Comparison of ENCODE assay signal across 14 cellular contexts in the genomic region with DNA sequence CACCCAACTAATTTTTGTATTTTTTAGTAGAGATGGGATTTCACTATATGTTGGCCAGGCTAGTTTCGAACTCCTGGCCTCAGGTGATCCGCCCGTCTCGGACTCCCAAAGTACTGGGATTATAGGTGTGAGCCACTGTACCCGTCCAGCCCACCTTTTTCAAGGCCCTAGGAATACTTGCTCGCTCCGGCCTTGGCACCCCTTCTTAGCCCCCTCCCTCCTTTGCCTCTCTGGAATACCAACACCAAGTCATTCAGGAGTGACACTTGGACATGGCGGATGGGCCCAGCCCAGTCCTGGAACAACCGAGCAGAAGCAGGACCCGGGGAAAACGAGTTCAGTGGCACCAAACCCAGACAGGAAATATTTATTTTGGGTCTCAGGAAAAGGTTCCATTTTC. TPM values are rescaled to one million over a fixed set of nuclear protein-coding genes. Genes with fewer than 3 reads are reported as not detected.
DNase-seq lines count a peak whose midpoint lies in the region; ATAC-seq and TF ChIP-seq lines count a peak whose summit lies in the region.
"Had no signal": no experiment of that assay in that cellular context is flagged by ENCODE, and none has a peak within 500 bp of the region (broad histone marks: within the 10 kb centered on the region; RNA-seq: fewer than 3 reads in every experiment).

No MANE protein-coding gene starts in this region.

- H3K4me3 Mint-ChIP-seq in activated CD4-positive, alpha-beta memory T cell treated with anti-CD3 and anti-CD28 coated beads, Interleukin-2, amount 10 ng/mL, durations not matched to agents 7 days and 5 days: no peak overlapping the region
- H3K4me3 Mint-ChIP-seq in activated CD4-positive, alpha-beta memory T cell treated with anti-CD3 and anti-CD28 coated beads for 36 hours: no peak overlapping the region
- H3K4me3 Mint-ChIP-seq in T-helper 17 cell (no peak overlapping the region), glutamatergic neuron (ENCODE audit: unreplicated experiment) (no peak overlapping the region)
- H3K4me3 Mint-ChIP-seq in stimulated activated effector memory CD8-positive, alpha-beta T cell treated with anti-CD3 and anti-CD28 coated beads, Interleukin-12 subunit alpha, Interleukin-12 subunit beta, amount 100 ng/mL, for 72 hours: no peak overlapping the region

- peaks cover 57% of the 10 kb centered on the region for H3K4me1 Mint-ChIP-seq in activated CD4-positive, alpha-beta memory T cell treated with anti-CD3 and anti-CD28 coated beads, Interleukin-2, amount 10 ng/mL, durations not matched to agents 7 days and 5 days
- peaks cover 42% of the 10 kb centered on the region for H3K4me1 Mint-ChIP-seq in activated CD4-positive, alpha-beta memory T cell treated with anti-CD3 and anti-CD28 coated beads for 36 hours (ENCODE audit: low read depth)
- H3K4me1 Mint-ChIP-seq in T-helper 17 cell (peaks cover 47% of the 10 kb centered on the region), glutamatergic neuron (ENCODE audit: low read depth, unreplicated experiment) (peaks cover 12% of the 10 kb centered on the region)
- peaks cover 52% of the 10 kb centered on the region for H3K4me1 Mint-ChIP-seq in stimulated activated effector memory CD8-positive, alpha-beta T cell treated with anti-CD3 and anti-CD28 coated beads, Interleukin-12 subunit alpha, Interleukin-12 subunit beta, amount 100 ng/mL, for 72 hours

- no peak for TF ChIP-seq CTCF in glutamatergic neuron (IDR thresholded peaks at IDR 0.05; ENCODE audit: partially characterized antibody, unreplicated experiment)

- CTCF ChIA-PET in activated CD4-positive, alpha-beta memory T cell treated with anti-CD3 and anti-CD28 coated beads, Interleukin-2, amount 10 ng/mL, durations not matched to agents 7 days and 5 days (lab: Charles Lee): no interaction called here
- CTCF ChIA-PET in activated CD4-positive, alpha-beta memory T cell treated with anti-CD3 and anti-CD28 coated beads for 36 hours (lab: Charles Lee): no interaction called here

- H3K9me3 ChIP-seq in T-helper 17 cell (ENCODE audit: control insufficient read depth, low read length, poor library complexity, severe bottlenecking): no peaks in the 10 kb centered on the region
- H3K9me3 ChIP-seq: BLaER1 treated with 17β-estradiol and CSF1 and Interleukin-3, amounts not matched to agents 10 nM and 100 nM had no signal

- intact Hi-C loops in activated CD4-positive, alpha-beta memory T cell treated with anti-CD3 and anti-CD28 coated beads for 36 hours (cut with micrococcal nuclease): no loop called here

- H3K36me3 Mint-ChIP-seq in activated CD4-positive, alpha-beta memory T cell treated with anti-CD3 and anti-CD28 coated beads, Interleukin-2, amount 10 ng/mL, durations not matched to agents 7 days and 5 days (ENCODE audit: low read depth): peaks cover 86% of the 10 kb centered on the region
- no peaks in the 10 kb centered on the region for H3K36me3 Mint-ChIP-seq in activated CD4-positive, alpha-beta memory T cell treated with anti-CD3 and anti-CD28 coated beads for 36 hours
- peaks cover 7% of the 10 kb centered on the region for H3K36me3 Mint-ChIP-seq in T-helper 17 cell (ENCODE audit: low read depth)
- peaks cover 4% of the 10 kb centered on the region for H3K36me3 Mint-ChIP-seq in glutamatergic neuron (ENCODE audit: unreplicated experiment)
- peaks cover 26% of the 10 kb centered on the region for H3K36me3 Mint-ChIP-seq in stimulated activated effector memory CD8-positive, alpha-beta T cell treated with anti-CD3 and anti-CD28 coated beads, Interleukin-12 subunit alpha, Interleukin-12 subunit beta, amount 100 ng/mL, for 72 hours

- POLR2A ChIA-PET in activated CD4-positive, alpha-beta memory T cell treated with anti-CD3 and anti-CD28 coated beads, Interleukin-2, amount 10 ng/mL, durations not matched to agents 7 days and 5 days (lab: Charles Lee): no interaction called here
- POLR2A ChIA-PET in activated CD4-positive, alpha-beta memory T cell treated with anti-CD3 and anti-CD28 coated beads for 36 hours (lab: Charles Lee): no interaction called here

- no peak for DNase-seq in activated CD4-positive, alpha-beta memory T cell treated with anti-CD3 and anti-CD28 coated beads, Interleukin-2, amount 10 ng/mL, durations not matched to agents 7 days and 5 days
- DNase-seq in activated CD4-positive, alpha-beta memory T cell treated with anti-CD3 and anti-CD28 coated beads for 36 hours: no peak
- DNase-seq in T-helper 17 cell: no peak
- DNase-seq in glutamatergic neuron: peak; percentile 2
- DNase-seq in stimulated activated effector memory CD8-positive, alpha-beta T cell treated with anti-CD3 and anti-CD28 coated beads, Interleukin-12 subunit alpha, Interleukin-12 subunit beta, amount 100 ng/mL, for 72 hours (ENCODE audit: low spot score in 2 of 2): no peak
- DNase-seq in H4 (ENCODE audit: low spot score): no peak
- DNase-seq: COR-L47, NCI-H1092 treated with DMSO at 0.1 percent for 48 hours, NCI-H1694 treated with DMSO at 0.1 percent for 48 hours, NCI-H69 had no signal

- no peaks in the 10 kb centered on the region for H3K9me3 Mint-ChIP-seq in activated CD4-positive, alpha-beta memory T cell treated with anti-CD3 and anti-CD28 coated beads, Interleukin-2, amount 10 ng/mL, durations not matched to agents 7 days and 5 days
- H3K9me3 Mint-ChIP-seq in activated CD4-positive, alpha-beta memory T cell treated with anti-CD3 and anti-CD28 coated beads for 36 hours: no peaks in the 10 kb centered on the region
- H3K9me3 Mint-ChIP-seq in glutamatergic neuron (ENCODE audit: unreplicated experiment): peaks cover 12% of the 10 kb centered on the region
- no peaks in the 10 kb centered on the region for H3K9me3 Mint-ChIP-seq in stimulated activated effector memory CD8-positive, alpha-beta T cell treated with anti-CD3 and anti-CD28 coated beads, Interleukin-12 subunit alpha, Interleukin-12 subunit beta, amount 100 ng/mL, for 72 hours

- peak overlapping the region; percentile 69 for H3K27ac Mint-ChIP-seq in activated CD4-positive, alpha-beta memory T cell treated with anti-CD3 and anti-CD28 coated beads, Interleukin-2, amount 10 ng/mL, durations not matched to agents 7 days and 5 days
- H3K27ac Mint-ChIP-seq in activated CD4-positive, alpha-beta memory T cell treated with anti-CD3 and anti-CD28 coated beads for 36 hours: no peak overlapping the region
- H3K27ac Mint-ChIP-seq in T-helper 17 cell: peak overlapping the region; percentile 96
- H3K27ac Mint-ChIP-seq in glutamatergic neuron (ENCODE audit: unreplicated experiment): no peak overlapping the region
- H3K27ac Mint-ChIP-seq in stimulated activated effector memory CD8-positive, alpha-beta T cell treated with anti-CD3 and anti-CD28 coated beads, Interleukin-12 subunit alpha, Interleukin-12 subunit beta, amount 100 ng/mL, for 72 hours: peak overlapping the region; percentile 23

- no peaks in the 10 kb centered on the region for H3K27me3 Mint-ChIP-seq in activated CD4-positive, alpha-beta memory T cell treated with anti-CD3 and anti-CD28 coated beads, Interleukin-2, amount 10 ng/mL, durations not matched to agents 7 days and 5 days
- H3K27me3 Mint-ChIP-seq in activated CD4-positive, alpha-beta memory T cell treated with anti-CD3 and anti-CD28 coated beads for 36 hours: no peaks in the 10 kb centered on the region
- H3K27me3 Mint-ChIP-seq in T-helper 17 cell (no peaks in the 10 kb centered on the region), glutamatergic neuron (ENCODE audit: unreplicated experiment) (peaks cover 5% of the 10 kb centered on the region)

- ATAC-seq in T-helper 17 cell (no peak), GM18519 (IDR thresholded peaks at IDR 0.05; ENCODE audit: low FRiP score, unreplicated experiment) (no peak), GM19452 (IDR thresholded peaks at IDR 0.05; ENCODE audit: unreplicated experiment) (no peak)
- no peak for ATAC-seq in stimulated activated effector memory CD8-positive, alpha-beta T cell treated with anti-CD3 and anti-CD28 coated beads, Interleukin-12 subunit alpha, Interleukin-12 subunit beta, amount 100 ng/mL, for 72 hours
- ATAC-seq: K562 had no signal

RNA-seq across cellular contexts. Expression of gene PLEKHG3, which starts 29.1 kb away (rescaled TPM):
- 100 to 1,000 TPM; 126 to 133 TPM for total RNA-seq in activated CD4-positive, alpha-beta memory T cell treated with anti-CD3 and anti-CD28 coated beads, Interleukin-2, amount 10 ng/mL, durations not matched to agents 7 days and 5 days
- 10 to 100 TPM; 20.1 to 22.6 TPM for total RNA-seq in activated CD4-positive, alpha-beta memory T cell treated with anti-CD3 and anti-CD28 coated beads for 36 hours
- 10 to 100 TPM; 61.4 to 65.5 TPM for total RNA-seq in T-helper 17 cell
- total RNA-seq in glutamatergic neuron (ENCODE audit: unreplicated experiment): 10.1 TPM
- 4.6 and 8.9 TPM in 2 replicates for total RNA-seq in H4 (2014; rRNA removed; shearing (Covaris generic))

Comparison
In these comparisons a context has a peak if more than half of its experiments do, and no peak if none do; other contexts are left out.
1. H3K27ac Mint-ChIP-seq: peak in activated CD4-positive, alpha-beta memory T cell treated with anti-CD3 and anti-CD28 coated beads, Interleukin-2, amount 10 ng/mL, durations not matched to agents 7 days and 5 days (single experiment), T-helper 17 cell (single experiment) and stimulated activated effector memory CD8-positive, alpha-beta T cell treated with anti-CD3 and anti-CD28 coated beads, Interleukin-12 subunit alpha, Interleukin-12 subunit beta, amount 100 ng/mL, for 72 hours (single experiment); none in activated CD4-positive, alpha-beta memory T cell treated with anti-CD3 and anti-CD28 coated beads for 36 hours (single experiment) and glutamatergic neuron (single experiment).